ENCODE assay signal across 8 cellular contexts in the genomic region with DNA sequence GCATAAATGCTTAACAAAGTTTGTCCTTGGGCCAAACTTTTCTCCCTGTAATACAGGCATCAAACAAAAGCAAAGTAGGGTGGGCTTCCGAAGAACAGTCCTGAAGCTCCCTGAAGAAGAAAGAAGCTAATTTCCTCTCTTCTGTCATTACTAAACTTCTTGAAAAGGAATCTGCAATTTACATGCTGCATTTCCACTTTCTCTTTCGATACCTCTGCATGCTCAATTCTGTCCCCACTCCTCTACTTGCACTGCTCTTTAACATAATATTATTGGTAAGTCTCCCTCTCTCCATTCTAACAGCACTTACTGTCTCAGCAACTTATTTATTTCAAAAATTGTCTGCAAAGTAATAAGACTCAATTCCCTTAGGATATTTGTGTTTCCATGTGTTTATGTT. TPM values are rescaled to one million over a fixed set of nuclear protein-coding genes. Genes with fewer than 3 reads are reported as not detected.
DNase-seq lines count a peak whose midpoint lies in the region; ATAC-seq and TF ChIP-seq lines count a peak whose summit lies in the region.

No MANE protein-coding gene starts in this region.

- CTCF ChIA-PET in GM10248 (lab: Yijun Ruan, JAX): no interaction called here

- H3K4me1 ChIP-seq in mesenchymal stem cell (ENCODE audit: control insufficient read depth, insufficient read depth, low read depth, low read length) (no peaks in the 10 kb centered on the region), HAP-1 (peaks cover 38% of the 10 kb centered on the region)

- intact Hi-C loops in sciatic nerve (cut with DNase I): no loop called here

- H2BK12ac ChIP-seq in mesenchymal stem cell (ENCODE audit: low read length in 2 of 2): no peak overlapping the region

- H3K9me3 ChIP-seq in SK-N-MC (ENCODE audit: low read depth, low read length) (no peaks in the 10 kb centered on the region), mesenchymal stem cell (ENCODE audit: control insufficient read depth, low read length) (no peaks in the 10 kb centered on the region), HAP-1 (no peaks in the 10 kb centered on the region)

- H3K4me2 ChIP-seq in mesenchymal stem cell (ENCODE audit: low read length, poor library complexity, severe bottlenecking): no peak overlapping the region

- H3K23ac ChIP-seq in mesenchymal stem cell (ENCODE audit: low read length in 2 of 2): no peak overlapping the region

- no peak overlapping the region for H4K91ac ChIP-seq in mesenchymal stem cell (ENCODE audit: low read length)

- no peak for TF ChIP-seq CTCF in GM10248 (IDR thresholded peaks at IDR 0.05; ENCODE audit: control extremely low read depth, extremely low read depth, low read depth, missing control alignments)

- H4K8ac ChIP-seq in mesenchymal stem cell (ENCODE audit: low read length): no peak overlapping the region

- H3K9ac ChIP-seq in SK-N-MC (ENCODE audit: insufficient read length) (peak overlapping the region; percentile 46), mesenchymal stem cell (ENCODE audit: low read length) (peak overlapping the region; percentile 73)

- POLR2A ChIA-PET in GM10248 (lab: Yijun Ruan, JAX): no interaction called here

- H2BK120ac ChIP-seq in mesenchymal stem cell (ENCODE audit: low read depth, low read length): no peak overlapping the region

- no peak overlapping the region for H3K14ac ChIP-seq in mesenchymal stem cell (ENCODE audit: low read length in 2 of 2)

- no peak overlapping the region for H2AFZ ChIP-seq in mesenchymal stem cell (ENCODE audit: low read depth, low read length)

- in situ Hi-C loops in HAP-1 (cut with MboI; ENCODE audit: low sequenced_read_pairs): no loop called here

- no peaks in the 10 kb centered on the region for H3K79me1 ChIP-seq in mesenchymal stem cell (replicated peaks; ENCODE audit: low read length, poor library complexity, severe bottlenecking)

- no peaks in the 10 kb centered on the region for H3K36me3 ChIP-seq in SK-N-MC (ENCODE audit: insufficient read depth, low read length)
- no peaks in the 10 kb centered on the region for H3K36me3 ChIP-seq in mesenchymal stem cell (ENCODE audit: control insufficient read depth in 1 of 2, insufficient read depth in 2 of 2, low read depth in 1 of 2, low read length in 2 of 2)
- H3K36me3 ChIP-seq in HAP-1 (replicated peaks): no peaks in the 10 kb centered on the region

- H3K27ac ChIP-seq in SK-N-MC: peak overlapping the region; percentile 51
- no peak overlapping the region for H3K27ac ChIP-seq in mesenchymal stem cell (ENCODE audit: low read length, poor library complexity, severe bottlenecking)

- ATAC-seq in GM21737 (IDR thresholded peaks at IDR 0.05; ENCODE audit: unreplicated experiment) (peak; percentile 29), sciatic nerve (no peak)

- no peak overlapping the region for H3K18ac ChIP-seq in mesenchymal stem cell (ENCODE audit: low read depth in 1 of 2, low read length in 2 of 2)

- H3K4me3 ChIP-seq in SK-N-MC (peak overlapping the region; percentile 13; the same call in 1 of the 2 replicates), mesenchymal stem cell (ENCODE audit: insufficient read depth in 1 of 2, low read depth in 1 of 2, low read length in 2 of 2) (peak overlapping the region in 1 of 2 experiments; percentile 69), HAP-1 (no peak overlapping the region)

- DNase-seq in GM10248 (ENCODE audit: extremely low spot score) (peak; percentile 62), SK-N-MC (ENCODE audit: low read depth, low spot score) (no peak), mesenchymal stem cell (peak; percentile 16), HAP-1 (ENCODE audit: low spot score in 2 of 2) (no peak), AML-193 (lab: John Stamatoyannopoulos, UW) (no peak), sciatic nerve (ENCODE audit: low spot score) (no peak), NCI-H2196 treated with DMSO at 0.1 percent for 48 hours (lab: John Stamatoyannopoulos, UW; ENCODE audit: unreplicated experiment) (no peak)

- H3K27me3 ChIP-seq in mesenchymal stem cell (ENCODE audit: control insufficient read depth in 1 of 2, insufficient read depth in 1 of 2, low read length in 2 of 2) (no peaks in the 10 kb centered on the region), HAP-1 (ENCODE audit: low read depth) (no peaks in the 10 kb centered on the region)

- H2BK5ac ChIP-seq in mesenchymal stem cell (ENCODE audit: low read depth, low read length, poor library complexity, severe bottlenecking): no peak overlapping the region

- no peak overlapping the region for H2AK5ac ChIP-seq in mesenchymal stem cell (ENCODE audit: low read length, severe bottlenecking)

- H3K4ac ChIP-seq in mesenchymal stem cell (ENCODE audit: low read depth in 1 of 2, low read length in 2 of 2): no peak overlapping the region

- no peak overlapping the region for H2BK15ac ChIP-seq in mesenchymal stem cell (ENCODE audit: low read depth, poor library complexity, severe bottlenecking)

- 47% methylated on average over 2 of the region's 2 CpGs for WGBS in mesenchymal stem cell

RNA-seq across cellular contexts. Expression of a gene that starts 3.9 kb away (rescaled TPM):
- polyA plus RNA-seq in mesenchymal stem cell (2013, experiment 1 of 2): 45.6 TPM
- polyA plus RNA-seq in mesenchymal stem cell (2013, experiment 2 of 2): 48.1 TPM
- 79.5 TPM for total RNA-seq in sciatic nerve

Comparison
In these comparisons a context has a peak if more than half of its experiments do, and no peak if none do; other contexts are left out.
1. DNase-seq: peak in GM10248 (single experiment) and mesenchymal stem cell (single experiment); none in SK-N-MC (single experiment), HAP-1 (0 of 2), AML-193 (0 of 2), sciatic nerve (single experiment) and NCI-H2196 treated with DMSO at 0.1 percent for 48 hours (single experiment).